1 cellular context compared by ENCODE assay signal in the genomic region with DNA sequence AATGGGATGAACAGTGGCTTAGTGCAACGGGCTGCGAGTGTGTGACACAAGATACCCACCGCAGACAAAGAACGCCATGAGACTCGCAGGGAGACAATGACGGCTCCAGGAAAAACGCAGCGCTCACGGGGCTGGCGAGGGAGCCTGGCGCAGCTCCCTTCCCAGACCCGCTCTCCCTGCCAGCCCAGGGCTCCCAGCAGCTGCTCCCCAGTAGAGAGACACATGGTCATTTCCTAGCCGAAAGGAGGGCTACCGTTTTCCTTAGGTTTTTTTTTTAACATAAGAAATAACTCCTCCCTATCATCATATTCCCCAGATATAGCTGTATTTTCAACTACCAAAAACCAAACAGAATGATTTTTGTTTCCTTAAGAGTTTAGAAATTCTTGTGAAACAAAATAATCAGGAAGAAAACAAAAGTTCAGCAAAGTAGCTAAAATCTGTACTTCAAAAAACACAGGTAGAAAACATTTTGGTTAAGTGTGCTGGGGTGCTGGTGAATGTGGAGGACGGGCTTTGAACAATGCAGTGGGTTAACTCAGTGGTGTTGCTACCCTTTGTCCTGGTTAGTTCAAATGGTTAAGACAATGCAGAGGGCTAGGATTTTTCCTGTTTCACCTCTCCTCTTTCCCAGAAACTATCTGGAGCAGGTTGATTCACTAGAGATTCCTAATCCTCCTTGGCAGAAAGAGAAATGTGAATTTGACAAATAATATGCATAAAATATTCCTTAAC.
TF ChIP-seq lines count a peak whose summit lies in the region.

No MANE protein-coding gene starts in this region.

TF ChIP-seq in GM23338, 12 proteins besides CTCF, POLR2A, EP300 and RAD21 (continued from another document):
- TF ChIP-seq, protein P1, sequence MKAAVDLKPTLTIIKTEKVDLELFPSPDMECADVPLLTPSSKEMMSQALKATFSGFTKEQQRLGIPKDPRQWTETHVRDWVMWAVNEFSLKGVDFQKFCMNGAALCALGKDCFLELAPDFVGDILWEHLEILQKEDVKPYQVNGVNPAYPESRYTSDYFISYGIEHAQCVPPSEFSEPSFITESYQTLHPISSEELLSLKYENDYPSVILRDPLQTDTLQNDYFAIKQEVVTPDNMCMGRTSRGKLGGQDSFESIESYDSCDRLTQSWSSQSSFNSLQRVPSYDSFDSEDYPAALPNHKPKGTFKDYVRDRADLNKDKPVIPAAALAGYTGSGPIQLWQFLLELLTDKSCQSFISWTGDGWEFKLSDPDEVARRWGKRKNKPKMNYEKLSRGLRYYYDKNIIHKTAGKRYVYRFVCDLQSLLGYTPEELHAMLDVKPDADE (IDR thresholded peaks at IDR 0.05): no peak
- TF ChIP-seq ZNF331 (CRISPR knock-in tag; IDR thresholded peaks at IDR 0.05; ENCODE audit: low read depth): no peak
- TF ChIP-seq POLR2AphosphoS5 (IDR thresholded peaks at IDR 0.05; ENCODE audit: low read depth): no peak
- no peak for TF ChIP-seq NANOG (IDR thresholded peaks at IDR 0.05; ENCODE audit: borderline replicate concordance)
- TF ChIP-seq STAT1 (IDR thresholded peaks at IDR 0.05; ENCODE audit: unreplicated experiment): no peak
